In genomic region chr10:27525819-27526218, GRCh38 we compare ENCODE assay signal across 11 cellular contexts. TPM values are rescaled to one million over a fixed set of nuclear protein-coding genes. Genes with fewer than 3 reads are reported as not detected.
DNase-seq lines count a peak whose midpoint lies in the region; ATAC-seq and TF ChIP-seq lines count a peak whose summit lies in the region.
"Had no signal": no experiment of that assay in that cellular context is flagged by ENCODE, and none has a peak within 500 bp of the region (broad histone marks: within the 10 kb centered on the region; RNA-seq: fewer than 3 reads in every experiment).

No MANE protein-coding gene starts in this region.

- no peaks in the 10 kb centered on the region for H3K27me3 ChIP-seq in MG63
- H3K27me3 ChIP-seq: gastroesophageal sphincter had no signal

- peak; percentile 57 for DNase-seq in EH (ENCODE audit: low read depth)
- DNase-seq in MG63, result peak; percentile 12
- peak; percentile 56 for DNase-seq in choroid plexus epithelial cell (ENCODE audit: low read depth)
- no peak for DNase-seq in mucosa of descending colon
- DNase-seq in stimulated activated CD4-positive, alpha-beta T cell treated with anti-CD3 and anti-CD28 coated beads, Interleukin-4, amount 100 ng/mL, for 1 hour, result no peak
- no peak for DNase-seq in posterior vena cava (ENCODE audit: low spot score)
- DNase-seq in COLO829 (ENCODE audit: low spot score), result no peak
- no peak for DNase-seq in coronary artery (ENCODE audit: low spot score)
- DNase-seq: mammary epithelial cell, NCI-H187 had no signal

- H3K36me3 ChIP-seq in MG63 (peaks cover 4% of the 10 kb centered on the region), mucosa of descending colon (ENCODE audit: low read depth) (no peaks in the 10 kb centered on the region)
- H3K36me3 ChIP-seq: gastroesophageal sphincter had no signal

- no peak overlapping the region for H3K27ac ChIP-seq in coronary artery
- H3K27ac ChIP-seq: gastroesophageal sphincter had no signal

- peak; percentile 54 for ATAC-seq in mucosa of descending colon
- ATAC-seq: gastroesophageal sphincter had no signal

- H3K4me3 ChIP-seq in MG63, result no peak overlapping the region
- no peak overlapping the region for H3K4me3 ChIP-seq in choroid plexus epithelial cell (ENCODE audit: low read depth, low read length)
- no peak overlapping the region for H3K4me3 ChIP-seq in mucosa of descending colon
- H3K4me3 ChIP-seq in coronary artery, result no peak overlapping the region
- H3K4me3 ChIP-seq: gastroesophageal sphincter had no signal

- intact Hi-C loops in mucosa of descending colon (cut with DNase I, micrococcal nuclease), result no loop called here
- intact Hi-C loops in posterior vena cava (cut with DNase I), result no loop called here

- TF ChIP-seq CTCF in choroid plexus epithelial cell (conservative IDR thresholded peaks at IDR 0.05; ENCODE audit: low read depth, low read length) (no peak), mucosa of descending colon (IDR thresholded peaks at IDR 0.05) (no peak), coronary artery (IDR thresholded peaks at IDR 0.05) (no peak)

- no peaks in the 10 kb centered on the region for H3K9me3 ChIP-seq in MG63
- H3K9me3 ChIP-seq in mucosa of descending colon, result no peaks in the 10 kb centered on the region
- H3K9me3 ChIP-seq: gastroesophageal sphincter had no signal

- peaks cover 6% of the 10 kb centered on the region for H3K4me1 ChIP-seq in mucosa of descending colon (ENCODE audit: low read depth)

RNA-seq across cellular contexts. Expression of gene RAB18, which starts 21.7 kb away (rescaled TPM):
- total RNA-seq in MG63 (2014; rRNA removed; shearing (Covaris generic); ENCODE audit: low replicate concordance), result 41.3 and 61.0 TPM in 2 replicates
- total RNA-seq in mucosa of descending colon (100 to 1,000 TPM in 1 of 3 donors, 10 to 100 TPM in 2; 88.9 to 131 (median 98.9) TPM), posterior vena cava (10 to 100 TPM; 94.7 to 96.2 TPM)

Comparison
In these comparisons a context has a peak if more than half of its experiments do, and no peak if none do; other contexts are left out.
1. DNase-seq: peak in EH (single experiment), MG63 (single experiment) and choroid plexus epithelial cell (single experiment); none in mucosa of descending colon (0 of 3), stimulated activated CD4-positive, alpha-beta T cell treated with anti-CD3 and anti-CD28 coated beads, Interleukin-4, amount 100 ng/mL, for 1 hour (single experiment), posterior vena cava (single experiment), COLO829 (single experiment) and coronary artery (single experiment).